ENCODE assay signal across 9 cellular contexts in genomic region chr10:110858297-110858934, GRCh38. TPM values are rescaled to one million over a fixed set of nuclear protein-coding genes. Genes with fewer than 3 reads are reported as not detected.
DNase-seq lines count a peak whose midpoint lies in the region; ATAC-seq and TF ChIP-seq lines count a peak whose summit lies in the region.
"Had no signal": no experiment of that assay in that cellular context is flagged by ENCODE, and none has a peak within 500 bp of the region (broad histone marks: within the 10 kb centered on the region; RNA-seq: fewer than 3 reads in every experiment).

No MANE protein-coding gene starts in this region.

- WGBS in right cardiac atrium, result 23% methylated on average over 1 of the region's 1 CpG
- 47% methylated on average over 1 of the region's 1 CpG for WGBS in liver

- TF ChIP-seq POLR2A in vagina (IDR thresholded peaks at IDR 0.05), result no peak
- no peak for TF ChIP-seq POLR2A in GM18505 (IDR thresholded peaks at IDR 0.05; ENCODE audit: borderline replicate concordance, extremely low read depth, insufficient read depth, insufficient read length)

- H3K27me3 ChIP-seq in right cardiac atrium (ENCODE audit: control insufficient read depth, insufficient read depth) (no peaks in the 10 kb centered on the region), right atrium auricular region (no peaks in the 10 kb centered on the region), liver (ENCODE audit: control insufficient read depth in 4 of 4, insufficient read depth in 4 of 4, low read length in 3 of 4) (no peaks in the 10 kb centered on the region), vagina (no peaks in the 10 kb centered on the region), osteoblast (ENCODE audit: insufficient read depth, low read length) (no peaks in the 10 kb centered on the region)

- POLR2A ChIA-PET in activated B cell treated with CpG ODN at 0.5 μM for 24 hours (lab: Charles Lee), result interaction anchor here (0.6 to 5.6 kb wide), 10 partner anchors 8 to 290 kb away, joined by 3 to 64 read pairs (median 6); partner anchors contain the start of genes BBIP1, PDCD4 and SHOC2

- H3K36me3 Mint-ChIP-seq in activated B cell treated with CpG ODN at 0.5 μM for 24 hours (ENCODE audit: low read depth), result no peaks in the 10 kb centered on the region

- no peaks in the 10 kb centered on the region for H3K36me3 ChIP-seq in right atrium auricular region
- H3K36me3 ChIP-seq in liver (ENCODE audit: control insufficient read depth in 4 of 4, insufficient read depth in 3 of 4, low read depth in 1 of 4, low read length in 3 of 4), result no peaks in the 10 kb centered on the region
- H3K36me3 ChIP-seq in vagina, result no peaks in the 10 kb centered on the region
- no peaks in the 10 kb centered on the region for H3K36me3 ChIP-seq in osteoblast (ENCODE audit: insufficient read depth, low read length)

- no peaks in the 10 kb centered on the region for H3K79me2 ChIP-seq in osteoblast (ENCODE audit: insufficient read depth, low read length)

- TF ChIP-seq CTCF in right atrium auricular region (IDR thresholded peaks at IDR 0.05) (no peak), activated B cell treated with CpG ODN at 0.5 μM for 24 hours (IDR thresholded peaks at IDR 0.05) (no peak), liver (IDR thresholded peaks at IDR 0.05; ENCODE audit: low read depth, low read length, missing input control) (no peak), vagina (IDR thresholded peaks at IDR 0.05) (no peak), osteoblast (IDR thresholded peaks at IDR 0.05; ENCODE audit: extremely low read depth, low read depth, low read length) (no peak)

- H3K4me1 Mint-ChIP-seq in activated B cell treated with CpG ODN at 0.5 μM for 24 hours, result peaks cover 67% of the 10 kb centered on the region

- no peak overlapping the region for H3K4me3 Mint-ChIP-seq in activated B cell treated with CpG ODN at 0.5 μM for 24 hours

- no peaks in the 10 kb centered on the region for H3K27me3 Mint-ChIP-seq in activated B cell treated with CpG ODN at 0.5 μM for 24 hours

- intact Hi-C loops in right cardiac atrium (cut with DNase I) (no loop called here), activated B cell treated with CpG ODN at 0.5 μM for 24 hours (cut with micrococcal nuclease) (no loop called here), vagina (cut with DNase I) (no loop called here)

- peak; percentile 36 to 40 for ATAC-seq in right cardiac atrium
- no peak for ATAC-seq in activated B cell treated with CpG ODN at 0.5 μM for 24 hours (ENCODE audit: low read depth)
- no peak for ATAC-seq in GM18505 (IDR thresholded peaks at IDR 0.05; ENCODE audit: unreplicated experiment)

- CTCF ChIA-PET in activated B cell treated with CpG ODN at 0.5 μM for 24 hours (lab: Charles Lee), result interaction anchor here (0.8 kb wide), 1 partner anchor 12 kb away, joined by 4 read pairs; no protein-coding TSS in a partner anchor

- H2AFZ ChIP-seq in osteoblast (ENCODE audit: low read length), result no peak overlapping the region
- H2AFZ ChIP-seq: PC-9 had no signal

- no peaks in the 10 kb centered on the region for H3K9me3 ChIP-seq in right cardiac atrium (ENCODE audit: control insufficient read depth, low read length)
- no peaks in the 10 kb centered on the region for H3K9me3 ChIP-seq in right atrium auricular region
- no peaks in the 10 kb centered on the region for H3K9me3 ChIP-seq in liver (ENCODE audit: control insufficient read depth in 4 of 4, low read length in 3 of 4)
- no peaks in the 10 kb centered on the region for H3K9me3 ChIP-seq in vagina
- H3K9me3 ChIP-seq in osteoblast (ENCODE audit: low read depth, low read length), result no peaks in the 10 kb centered on the region

- H3K4me3 ChIP-seq in right cardiac atrium (ENCODE audit: low read length) (no peak overlapping the region), right atrium auricular region (no peak overlapping the region), liver (ENCODE audit: low read depth in 1 of 3, low read length in 3 of 3) (no peak overlapping the region), vagina (no peak overlapping the region), osteoblast (ENCODE audit: insufficient read depth, low read length) (no peak overlapping the region)
- H3K4me3 ChIP-seq: PC-9 had no signal

- peak overlapping the region; percentile 57 for H3K27ac Mint-ChIP-seq in activated B cell treated with CpG ODN at 0.5 μM for 24 hours

- H3K9ac ChIP-seq in liver (ENCODE audit: low read depth in 1 of 2, low read length in 2 of 2), result no peak overlapping the region

- no peak for DNase-seq in right cardiac atrium
- no peak for DNase-seq in right atrium auricular region (ENCODE audit: low spot score)
- no peak for DNase-seq in activated B cell treated with CpG ODN at 0.5 μM for 24 hours
- DNase-seq in vagina (ENCODE audit: extremely low spot score in 2 of 2), result no peak
- DNase-seq in cerebellum (ENCODE audit: low spot score), result no peak
- DNase-seq in osteoblast (ENCODE audit: insufficient read length, low spot score, missing footprints), result no peak

- H3K27ac ChIP-seq in right cardiac atrium (ENCODE audit: low read length), result no peak overlapping the region
- H3K27ac ChIP-seq in right atrium auricular region, result peak overlapping the region in 1 of 2 donors; percentile 20
- H3K27ac ChIP-seq in liver (ENCODE audit: low read depth in 1 of 2, low read length in 2 of 2), result peak overlapping the region; percentile 64 to 85
- H3K27ac ChIP-seq in vagina, result peak overlapping the region; percentile 86
- H3K27ac ChIP-seq in osteoblast (ENCODE audit: low read depth, low read length), result no peak overlapping the region
- H3K27ac ChIP-seq: PC-9 had no signal

- H4K20me1 ChIP-seq in osteoblast (ENCODE audit: insufficient read depth, low read length), result no peaks in the 10 kb centered on the region

- H3K9me3 Mint-ChIP-seq in activated B cell treated with CpG ODN at 0.5 μM for 24 hours, result no peaks in the 10 kb centered on the region

- no peak for TF ChIP-seq RAD21 in liver (IDR thresholded peaks at IDR 0.05)

- H3K4me2 ChIP-seq in osteoblast (ENCODE audit: insufficient read depth, low read length), result no peak overlapping the region
- H3K4me2 ChIP-seq: PC-9 had no signal

- H3K4me1 ChIP-seq in right cardiac atrium (ENCODE audit: control insufficient read depth, insufficient read depth, low read length), result peaks cover 21% of the 10 kb centered on the region
- H3K4me1 ChIP-seq in right atrium auricular region, result peaks cover 0 to 36% of the 10 kb centered on the region in 2 donors
- H3K4me1 ChIP-seq in liver (ENCODE audit: control insufficient read depth in 4 of 4, insufficient read depth in 4 of 4, low read length in 3 of 4), result peaks cover 7 to 33% (median 22%) of the 10 kb centered on the region in 4 donors
- H3K4me1 ChIP-seq in vagina, result peaks cover 62% of the 10 kb centered on the region
- peaks cover 12% of the 10 kb centered on the region for H3K4me1 ChIP-seq in osteoblast (ENCODE audit: insufficient read depth, low read length)

TF ChIP-seq in liver, 16 proteins besides CTCF, POLR2A, EP300 and RAD21 (continues in another document):
- TF ChIP-seq JUND (IDR thresholded peaks at IDR 0.05) (no peak), REST (IDR thresholded peaks at IDR 0.05) (no peak), FOXA1 (IDR thresholded peaks at IDR 0.05) (no peak), EGR1 (IDR thresholded peaks at IDR 0.05; ENCODE audit: low read depth in 2 of 2) (no peak), RXRA (IDR thresholded peaks at IDR 0.05) (no peak), NR2F2 (IDR thresholded peaks at IDR 0.05) (no peak), SP1 (IDR thresholded peaks at IDR 0.05) (no peak), HNF4A (conservative IDR thresholded peaks at IDR 0.05) (no peak), MAX (IDR thresholded peaks at IDR 0.05) (no peak), GABPA (IDR thresholded peaks at IDR 0.05 in 1 of 2, conservative IDR thresholded peaks at IDR 0.05 in 1 of 2) (no peak), FOXA2 (IDR thresholded peaks at IDR 0.05) (no peak)

RNA-seq across cellular contexts. Expression of gene PDCD4, which starts 13.3 kb away (rescaled TPM):
- 10 to 100 TPM; 61.5 to 82.7 (median 76.2) TPM for total RNA-seq in right cardiac atrium
- 39.8 TPM for polyA plus RNA-seq in right cardiac atrium
- total RNA-seq in right atrium auricular region, result 10 to 100 TPM; 22.1 to 22.6 TPM
- 143 and 145 TPM in 2 replicates for total RNA-seq in activated B cell treated with CpG ODN at 0.5 μM for 24 hours
- 10 to 100 TPM; 25.9 to 94.4 TPM for total RNA-seq in liver
- polyA plus RNA-seq in liver, result 10 to 100 TPM; 14.7 to 24.3 TPM
- total RNA-seq in vagina, result 110 TPM
- total RNA-seq in cerebellum, result 89.3 TPM
- 63.1 and 73.8 TPM in 2 replicates for total RNA-seq in osteoblast

Comparison
In these comparisons a context has a peak if more than half of its experiments do, and no peak if none do; other contexts are left out.
1. ATAC-seq: peak in right cardiac atrium (2 of 2); none in activated B cell treated with CpG ODN at 0.5 μM for 24 hours (single experiment) and GM18505 (single experiment).
2. H3K27ac ChIP-seq: peak in liver (2 of 2) and vagina (single experiment); none in right cardiac atrium (single experiment) and osteoblast (single experiment).